In genomic region chr3:9205345-9206143, GRCh38 we compare ENCODE assay signal across 20 cellular contexts. TPM values are rescaled to one million over a fixed set of nuclear protein-coding genes. Genes with fewer than 3 reads are reported as not detected.
A peak's percentile ranks its signal among the peaks of the same experiment; 100 is the strongest.
DNase-seq lines count a peak whose midpoint lies in the region; ATAC-seq lines count a peak whose summit lies in the region.
"Had no signal": no experiment of that assay in that cellular context is flagged by ENCODE, and none has a peak within 500 bp of the region (broad histone marks: within the 10 kb centered on the region; RNA-seq: fewer than 3 reads in every experiment).

No MANE protein-coding gene starts in this region.

- H3K9me3 Mint-ChIP-seq in stimulated activated effector memory CD8-positive, alpha-beta T cell treated with anti-CD3 and anti-CD28 coated beads, Interleukin-12 subunit alpha, Interleukin-12 subunit beta, amount 100 ng/mL, for 72 hours: no peaks in the 10 kb centered on the region
- no peaks in the 10 kb centered on the region for H3K9me3 Mint-ChIP-seq in immature natural killer cell
- H3K9me3 Mint-ChIP-seq: activated naive CD4-positive, alpha-beta T cell treated with anti-CD3 and anti-CD28 coated beads, Interleukin-2, amount 10 ng/mL, durations not matched to agents 7 days and 5 days; stimulated activated naive CD8-positive, alpha-beta T cell treated with anti-CD3 and anti-CD28 coated beads, Interleukin-15, amount 100 ng/mL, for 72 hours had no signal

- H3K27me3 Mint-ChIP-seq in immature natural killer cell (ENCODE audit: low read depth in 3 of 3): peaks cover 0 to 4% (median 1%) of the 10 kb centered on the region in 3 donors
- H3K27me3 Mint-ChIP-seq: stimulated activated naive CD8-positive, alpha-beta T cell treated with anti-CD3 and anti-CD28 coated beads, Interleukin-15, amount 100 ng/mL, for 72 hours had no signal

- intact Hi-C loops in left cardiac atrium (cut with DNase I): no loop called here

- H3K4me1 Mint-ChIP-seq in stimulated activated effector memory CD8-positive, alpha-beta T cell treated with anti-CD3 and anti-CD28 coated beads, Interleukin-12 subunit alpha, Interleukin-12 subunit beta, amount 100 ng/mL, for 72 hours: no peaks in the 10 kb centered on the region
- H3K4me1 Mint-ChIP-seq in immature natural killer cell: no peaks in the 10 kb centered on the region
- H3K4me1 Mint-ChIP-seq: activated naive CD4-positive, alpha-beta T cell treated with anti-CD3 and anti-CD28 coated beads, Interleukin-2, amount 10 ng/mL, durations not matched to agents 7 days and 5 days; stimulated activated naive CD8-positive, alpha-beta T cell treated with anti-CD3 and anti-CD28 coated beads, Interleukin-15, amount 100 ng/mL, for 72 hours had no signal

- peak; percentile 55 for ATAC-seq in HG02798 (IDR thresholded peaks at IDR 0.05; ENCODE audit: poor library complexity, unreplicated experiment)
- ATAC-seq in stimulated activated effector memory CD8-positive, alpha-beta T cell treated with anti-CD3 and anti-CD28 coated beads, Interleukin-12 subunit alpha, Interleukin-12 subunit beta, amount 100 ng/mL, for 72 hours: peak; percentile 62
- ATAC-seq in left cardiac atrium: no peak
- ATAC-seq: gastroesophageal sphincter; HCT116; stimulated activated naive CD8-positive, alpha-beta T cell treated with anti-CD3 and anti-CD28 coated beads, Interleukin-15, amount 100 ng/mL, for 72 hours had no signal

- no peak overlapping the region for H3K4me3 Mint-ChIP-seq in stimulated activated effector memory CD8-positive, alpha-beta T cell treated with anti-CD3 and anti-CD28 coated beads, Interleukin-12 subunit alpha, Interleukin-12 subunit beta, amount 100 ng/mL, for 72 hours
- no peak overlapping the region for H3K4me3 Mint-ChIP-seq in immature natural killer cell
- H3K4me3 Mint-ChIP-seq: activated naive CD4-positive, alpha-beta T cell treated with anti-CD3 and anti-CD28 coated beads, Interleukin-2, amount 10 ng/mL, durations not matched to agents 7 days and 5 days; stimulated activated naive CD8-positive, alpha-beta T cell treated with anti-CD3 and anti-CD28 coated beads, Interleukin-15, amount 100 ng/mL, for 72 hours had no signal

- DNase-seq in SIG-M5 treated with dmso at 0.1 percent for 504 hours (lab: John Stamatoyannopoulos, UW; ENCODE audit: unreplicated experiment): peak; percentile 23
- no peak for DNase-seq in SIG-M5 (lab: John Stamatoyannopoulos, UW)
- peak; percentile 5 for DNase-seq in NOMO-1 treated with dmso at 0.1 percent for 144 hours (lab: John Stamatoyannopoulos, UW; ENCODE audit: unreplicated experiment)
- no peak for DNase-seq in stimulated activated effector memory CD8-positive, alpha-beta T cell treated with anti-CD3 and anti-CD28 coated beads, Interleukin-12 subunit alpha, Interleukin-12 subunit beta, amount 100 ng/mL, for 72 hours (ENCODE audit: low spot score in 2 of 2)
- DNase-seq in left cardiac atrium: no peak
- no peak for DNase-seq in immature natural killer cell
- DNase-seq in SHP77 (lab: John Stamatoyannopoulos, UW): no peak
- DNase-seq: 8988T; activated CD4-positive, alpha-beta T cell treated with anti-CD3 and anti-CD28 coated beads for 1 hour; activated CD8-positive, alpha-beta memory T cell treated with anti-CD3 and anti-CD28 coated beads, Interleukin-2, amount 50 U/mL, for 48 hours; activated naive CD4-positive, alpha-beta T cell treated with anti-CD3 and anti-CD28 coated beads, Interleukin-2, amount 10 ng/mL, durations not matched to agents 7 days and 5 days; colonic mucosa; NCI-H1436 treated with DMSO at 0.1 percent for 48 hours; NCI-H446 treated with DMSO at 0.1 percent for 48 hours; spleen; stimulated activated naive CD8-positive, alpha-beta T cell treated with anti-CD3 and anti-CD28 coated beads, Interleukin-15, amount 100 ng/mL, for 72 hours; T1000 had no signal

- H3K27ac Mint-ChIP-seq in stimulated activated effector memory CD8-positive, alpha-beta T cell treated with anti-CD3 and anti-CD28 coated beads, Interleukin-12 subunit alpha, Interleukin-12 subunit beta, amount 100 ng/mL, for 72 hours: no peak overlapping the region
- H3K27ac Mint-ChIP-seq in immature natural killer cell: no peak overlapping the region
- H3K27ac Mint-ChIP-seq: activated naive CD4-positive, alpha-beta T cell treated with anti-CD3 and anti-CD28 coated beads, Interleukin-2, amount 10 ng/mL, durations not matched to agents 7 days and 5 days; stimulated activated naive CD8-positive, alpha-beta T cell treated with anti-CD3 and anti-CD28 coated beads, Interleukin-15, amount 100 ng/mL, for 72 hours had no signal

- H3K36me3 Mint-ChIP-seq in stimulated activated effector memory CD8-positive, alpha-beta T cell treated with anti-CD3 and anti-CD28 coated beads, Interleukin-12 subunit alpha, Interleukin-12 subunit beta, amount 100 ng/mL, for 72 hours: no peaks in the 10 kb centered on the region
- H3K36me3 Mint-ChIP-seq in immature natural killer cell: no peaks in the 10 kb centered on the region
- H3K36me3 Mint-ChIP-seq: activated naive CD4-positive, alpha-beta T cell treated with anti-CD3 and anti-CD28 coated beads, Interleukin-2, amount 10 ng/mL, durations not matched to agents 7 days and 5 days had no signal

RNA-seq across cellular contexts. Expression of gene SRGAP3, which starts 43.9 kb away (rescaled TPM):
- total RNA-seq in left cardiac atrium: 1 to 10 TPM; 2.5 to 3.6 TPM
- polyA plus RNA-seq in immature natural killer cell: under 1 TPM in 2 of 3 donors, not detected in 1; 0.29 to 0.99 TPM

Comparison
In these comparisons a context has a peak if more than half of its experiments do, and no peak if none do; other contexts are left out.
1. DNase-seq: peak in SIG-M5 treated with dmso at 0.1 percent for 504 hours (single experiment) and NOMO-1 treated with dmso at 0.1 percent for 144 hours (single experiment); none in SIG-M5 (single experiment), stimulated activated effector memory CD8-positive, alpha-beta T cell treated with anti-CD3 and anti-CD28 coated beads, Interleukin-12 subunit alpha, Interleukin-12 subunit beta, amount 100 ng/mL, for 72 hours (0 of 2), left cardiac atrium (single experiment), immature natural killer cell (0 of 3) and SHP77 (0 of 2).
2. ATAC-seq: peak in HG02798 (single experiment) and stimulated activated effector memory CD8-positive, alpha-beta T cell treated with anti-CD3 and anti-CD28 coated beads, Interleukin-12 subunit alpha, Interleukin-12 subunit beta, amount 100 ng/mL, for 72 hours (single experiment); none in left cardiac atrium (0 of 2).